Comparison of ENCODE assay signal across 10 cellular contexts in genomic region chr5:177094224-177095087, GRCh38. TPM values are rescaled to one million over a fixed set of nuclear protein-coding genes. Genes with fewer than 3 reads are reported as not detected.
A peak's percentile ranks its signal among the peaks of the same experiment; 100 is the strongest.
DNase-seq lines count a peak whose midpoint lies in the region; ATAC-seq, FAIRE-seq and TF ChIP-seq lines count a peak whose summit lies in the region.
"Had no signal": no experiment of that assay in that cellular context is flagged by ENCODE, and none has a peak within 500 bp of the region (broad histone marks: within the 10 kb centered on the region; RNA-seq: fewer than 3 reads in every experiment).

No MANE protein-coding gene starts in this region.

- FAIRE-seq in astrocyte (lab: Jason Lieb, UNC) = no peak

- H3K27ac ChIP-seq in GM23338 (ENCODE audit: low read depth) (0 out of 2 replicates have a peak overlapping the region, but pooled peaks have one; percentile 14), astrocyte (ENCODE audit: low read depth, low read length) (no peak overlapping the region), right atrium auricular region (no peak overlapping the region)

- H3K27me3 Mint-ChIP-seq in GM23338 (ENCODE audit: insufficient read depth, low read depth, poor library complexity) = peaks cover 13% of the 10 kb centered on the region
- peaks cover 21% of the 10 kb centered on the region for H3K27me3 Mint-ChIP-seq in astrocyte (ENCODE audit: low read depth, unreplicated experiment)
- H3K27me3 Mint-ChIP-seq in activated CD8-positive, alpha-beta memory T cell treated with anti-CD3 and anti-CD28 coated beads, Interleukin-2, amount 10 ng/mL, durations not matched to agents 7 days and 5 days = no peaks in the 10 kb centered on the region

- no peaks in the 10 kb centered on the region for H3K27me3 ChIP-seq in GM23338 (ENCODE audit: insufficient read depth)
- H3K27me3 ChIP-seq in astrocyte (ENCODE audit: insufficient read depth, low read length) = no peaks in the 10 kb centered on the region
- H3K27me3 ChIP-seq in right atrium auricular region = no peaks in the 10 kb centered on the region

- CTCF ChIA-PET in activated CD8-positive, alpha-beta memory T cell treated with anti-CD3 and anti-CD28 coated beads, Interleukin-2, amount 10 ng/mL, durations not matched to agents 7 days and 5 days (lab: Charles Lee) = interaction anchor here (0.8 to 1.2 kb wide), 3 partner anchors 16 to 23 kb away, joined by 3 to 5 read pairs (median 4); no protein-coding TSS in a partner anchor

- H3K79me2 ChIP-seq in GM23338 (replicated peaks; ENCODE audit: insufficient read depth) (no peaks in the 10 kb centered on the region; the same call in 1 of the 2 replicates), astrocyte (ENCODE audit: insufficient read depth, low read length) (no peaks in the 10 kb centered on the region)

- in situ Hi-C loops in ACHN (cut with HindIII; ENCODE audit: low pct_ligation_motif_present, low pct_unique_long_range_greater_than_20kb, low sequenced_read_pairs) = no loop called here

- H3K4me1 Mint-ChIP-seq in GM23338 = peaks cover 13% of the 10 kb centered on the region
- H3K4me1 Mint-ChIP-seq in astrocyte (ENCODE audit: low read depth, unreplicated experiment) = peaks cover 4% of the 10 kb centered on the region
- no peaks in the 10 kb centered on the region for H3K4me1 Mint-ChIP-seq in activated CD8-positive, alpha-beta memory T cell treated with anti-CD3 and anti-CD28 coated beads, Interleukin-2, amount 10 ng/mL, durations not matched to agents 7 days and 5 days

- H3K4me3 ChIP-seq in GM23338 (no peak overlapping the region), astrocyte (ENCODE audit: insufficient read depth, low read depth, low read length) (no peak overlapping the region), right atrium auricular region (no peak overlapping the region)

- no peak overlapping the region for H3K4me2 ChIP-seq in GM23338
- no peak overlapping the region for H3K4me2 ChIP-seq in astrocyte (ENCODE audit: low read length)

- H3F3A ChIP-seq in GM23338 (replicated peaks; ENCODE audit: low read depth) = 0 out of 2 replicates have a peak, but pooled peaks cover 8% of the 10 kb centered on the region

- H4K20me1 ChIP-seq in GM23338 (replicated peaks; ENCODE audit: insufficient read depth) (peaks cover 5% of the 10 kb centered on the region; the same call in 1 of the 2 replicates), astrocyte (ENCODE audit: insufficient read depth, low read length) (no peaks in the 10 kb centered on the region)

- H3K36me3 ChIP-seq in GM23338 (ENCODE audit: insufficient read depth) = peaks cover 5% of the 10 kb centered on the region
- no peaks in the 10 kb centered on the region for H3K36me3 ChIP-seq in astrocyte (ENCODE audit: insufficient read depth, low read length)
- no peaks in the 10 kb centered on the region for H3K36me3 ChIP-seq in right atrium auricular region

- no peak overlapping the region for H3K4me3 Mint-ChIP-seq in GM23338
- no peak overlapping the region for H3K4me3 Mint-ChIP-seq in astrocyte (ENCODE audit: unreplicated experiment)
- H3K4me3 Mint-ChIP-seq in activated CD8-positive, alpha-beta memory T cell treated with anti-CD3 and anti-CD28 coated beads, Interleukin-2, amount 10 ng/mL, durations not matched to agents 7 days and 5 days = no peak overlapping the region
- H3K4me3 Mint-ChIP-seq: activated T-cell treated with anti-CD3 and anti-CD28 coated beads, Interleukin-2, amount 50 U/mL, for 72 hours had no signal

- peaks cover 32% of the 10 kb centered on the region for H3K36me3 Mint-ChIP-seq in GM23338 (ENCODE audit: low read depth)
- H3K36me3 Mint-ChIP-seq in astrocyte (ENCODE audit: low read depth, unreplicated experiment) = peaks cover 1% of the 10 kb centered on the region
- no peaks in the 10 kb centered on the region for H3K36me3 Mint-ChIP-seq in activated CD8-positive, alpha-beta memory T cell treated with anti-CD3 and anti-CD28 coated beads, Interleukin-2, amount 10 ng/mL, durations not matched to agents 7 days and 5 days

- H3K9me3 Mint-ChIP-seq in GM23338 (no peaks in the 10 kb centered on the region; the same call in 2 of the 3 replicates), astrocyte (ENCODE audit: unreplicated experiment) (no peaks in the 10 kb centered on the region)
- H3K9me3 Mint-ChIP-seq in activated CD8-positive, alpha-beta memory T cell treated with anti-CD3 and anti-CD28 coated beads, Interleukin-2, amount 10 ng/mL, durations not matched to agents 7 days and 5 days (ENCODE audit: low read depth) = no peaks in the 10 kb centered on the region
- H3K9me3 Mint-ChIP-seq: activated T-cell treated with anti-CD3 and anti-CD28 coated beads, Interleukin-2, amount 50 U/mL, for 72 hours had no signal

- H3K4me1 ChIP-seq in GM23338 (ENCODE audit: insufficient read depth) (peaks cover 9% of the 10 kb centered on the region), astrocyte (ENCODE audit: insufficient read depth, low read length) (no peaks in the 10 kb centered on the region), right atrium auricular region (peaks cover 0 to 33% of the 10 kb centered on the region in 2 donors)

- H3K9ac ChIP-seq in astrocyte (ENCODE audit: low read length) = no peak overlapping the region

- DNase-seq in GM23338 (ENCODE audit: low spot score) (no peak), astrocyte (ENCODE audit: low read depth) (no peak), right atrium auricular region (ENCODE audit: low spot score) (peak; percentile 78), sciatic nerve (ENCODE audit: low spot score) (peak; percentile 70), cerebellar cortex (ENCODE audit: low spot score) (no peak), ACHN (no peak)
- DNase-seq in activated CD8-positive, alpha-beta memory T cell treated with anti-CD3 and anti-CD28 coated beads, Interleukin-2, amount 10 ng/mL, durations not matched to agents 7 days and 5 days = no peak
- DNase-seq: activated T-cell treated with anti-CD3 and anti-CD28 coated beads, Interleukin-2, amount 50 U/mL, for 72 hours; NCI-H1092 had no signal

- no peaks in the 10 kb centered on the region for H3K9me2 ChIP-seq in GM23338 (ENCODE audit: insufficient read depth)

- no peak overlapping the region for H2AFZ ChIP-seq in GM23338
- H2AFZ ChIP-seq in astrocyte (ENCODE audit: low read depth, low read length) = no peak overlapping the region

- no peak for TF ChIP-seq CTCF in GM23338 (conservative IDR thresholded peaks at IDR 0.05; ENCODE audit: low read depth in 2 of 2)
- no peak for TF ChIP-seq CTCF in astrocyte (IDR thresholded peaks at IDR 0.05; ENCODE audit: insufficient read depth, low read depth, low read length)
- no peak for TF ChIP-seq CTCF in right atrium auricular region (IDR thresholded peaks at IDR 0.05)

- H3K9me3 ChIP-seq in astrocyte (ENCODE audit: insufficient read depth, low read depth, low read length) (no peaks in the 10 kb centered on the region), right atrium auricular region (no peaks in the 10 kb centered on the region)

- intact Hi-C loops in sciatic nerve (cut with DNase I) = no loop called here

- ATAC-seq in GM23338 (no peak), sciatic nerve (peak; percentile 94), GM18519 (IDR thresholded peaks at IDR 0.05; ENCODE audit: low FRiP score, unreplicated experiment) (no peak)
- no peak for ATAC-seq in activated CD8-positive, alpha-beta memory T cell treated with anti-CD3 and anti-CD28 coated beads, Interleukin-2, amount 10 ng/mL, durations not matched to agents 7 days and 5 days
- ATAC-seq: activated T-cell treated with anti-CD3 and anti-CD28 coated beads, Interleukin-2, amount 50 U/mL, for 72 hours had no signal

- no peak overlapping the region for H3K27ac Mint-ChIP-seq in GM23338
- H3K27ac Mint-ChIP-seq in astrocyte (ENCODE audit: unreplicated experiment) = peak overlapping the region; percentile 47
- no peak overlapping the region for H3K27ac Mint-ChIP-seq in activated CD8-positive, alpha-beta memory T cell treated with anti-CD3 and anti-CD28 coated beads, Interleukin-2, amount 10 ng/mL, durations not matched to agents 7 days and 5 days
- H3K27ac Mint-ChIP-seq: activated T-cell treated with anti-CD3 and anti-CD28 coated beads, Interleukin-2, amount 50 U/mL, for 72 hours had no signal

TF ChIP-seq in GM23338, 12 proteins besides CTCF, POLR2A, EP300 and RAD21 (continues in another document):
- TF ChIP-seq NANOG (IDR thresholded peaks at IDR 0.05; ENCODE audit: borderline replicate concordance) = no peak

RNA-seq across cellular contexts. Expression of gene FGFR4, which starts 7.7 kb away (rescaled TPM):
- 145 and 150 TPM in 2 replicates for total RNA-seq in GM23338 (2014; rRNA removed; shearing (Covaris generic))
- 40.3 and 43.4 TPM in 2 replicates for polyA plus RNA-seq in GM23338 (2016; fragmentation: Nextera tagmentation; extraction: Ambion mirVana)
- 3.8 and 4.8 TPM in 2 replicates for total RNA-seq in astrocyte
- 1 to 10 TPM in 1 of 2 donors, under 1 TPM in 1; 0.48 to 1.5 TPM for total RNA-seq in right atrium auricular region
- 1.4 TPM for total RNA-seq in sciatic nerve
- 1 to 10 TPM in 1 of 2 experiments, under 1 TPM in 1; 0.29 to 1.1 TPM for total RNA-seq in activated CD8-positive, alpha-beta memory T cell treated with anti-CD3 and anti-CD28 coated beads, Interleukin-2, amount 10 ng/mL, durations not matched to agents 7 days and 5 days

RNA-seq across cellular contexts. Expression of gene NSD1, which starts 39.1 kb away (rescaled TPM):
- total RNA-seq in GM23338 (2014; rRNA removed; shearing (Covaris generic)) = 85.9 and 106 TPM in 2 replicates
- 82.5 and 96.4 TPM in 2 replicates for polyA plus RNA-seq in GM23338 (2016; fragmentation: Nextera tagmentation; extraction: Ambion mirVana)
- 67.8 and 71.9 TPM in 2 replicates for total RNA-seq in astrocyte
- 10 to 100 TPM; 25.4 to 26.7 TPM for total RNA-seq in right atrium auricular region
- total RNA-seq in sciatic nerve = 112 TPM
- total RNA-seq in activated CD8-positive, alpha-beta memory T cell treated with anti-CD3 and anti-CD28 coated beads, Interleukin-2, amount 10 ng/mL, durations not matched to agents 7 days and 5 days = 100 to 1,000 TPM in 1 of 2 experiments, 10 to 100 TPM in 1; 94.6 to 114 TPM

Comparison
In these comparisons a context has a peak if more than half of its experiments do, and no peak if none do; other contexts are left out.
1. DNase-seq: peak in right atrium auricular region (single experiment) and sciatic nerve (single experiment); none in GM23338 (single experiment), astrocyte (single experiment), cerebellar cortex (single experiment), ACHN (single experiment) and activated CD8-positive, alpha-beta memory T cell treated with anti-CD3 and anti-CD28 coated beads, Interleukin-2, amount 10 ng/mL, durations not matched to agents 7 days and 5 days (single experiment).
2. RNA of gene FGFR4, which starts 7.7 kb away (total RNA-seq): 145 to 150 TPM in GM23338; 3.8 to 4.8 TPM in astrocyte, 0.48 to 1.5 TPM in right atrium auricular region, 1.4 TPM in sciatic nerve (single experiment) and 0.29 to 1.1 TPM in activated CD8-positive, alpha-beta memory T cell treated with anti-CD3 and anti-CD28 coated beads, Interleukin-2, amount 10 ng/mL, durations not matched to agents 7 days and 5 days; every median in the first group is over 10 times any median in the second.